17 cellular contexts compared by ENCODE assay signal in genomic region chr22:37782340-37783168, GRCh38. TPM values are rescaled to one million over a fixed set of nuclear protein-coding genes. Genes with fewer than 3 reads are reported as not detected.
DNase-seq lines count a peak whose midpoint lies in the region; ATAC-seq and TF ChIP-seq lines count a peak whose summit lies in the region.
"Had no signal": no experiment of that assay in that cellular context is flagged by ENCODE, and none has a peak within 500 bp of the region (broad histone marks: within the 10 kb centered on the region; RNA-seq: fewer than 3 reads in every experiment).

No MANE protein-coding gene starts in this region.

- no peaks in the 10 kb centered on the region for H3K36me3 ChIP-seq in HEK293 (ENCODE audit: control insufficient read depth in 2 of 2, insufficient read depth in 1 of 2, low read length in 2 of 2)

- no peak overlapping the region for H3K4me3 ChIP-seq in HEK293 (ENCODE audit: low read depth, low read length)
- no peak overlapping the region for H3K4me3 ChIP-seq in fibroblast of villous mesenchyme (ENCODE audit: low read depth, low read length)

- no peaks in the 10 kb centered on the region for H3K9me3 ChIP-seq in HEK293 (ENCODE audit: control insufficient read depth, insufficient read depth, low read depth, low read length)

- H3K4me1 ChIP-seq in HEK293 (ENCODE audit: control insufficient read depth, insufficient read depth, low read length) = no peaks in the 10 kb centered on the region; the same call in 1 of the 2 replicates

- DNase-seq in T1000 (lab: John Stamatoyannopoulos, UW) (peak; percentile 63), fibroblast of villous mesenchyme (ENCODE audit: low read depth) (peak; percentile 74), Ammon's horn (ENCODE audit: low spot score) (no peak)
- DNase-seq: activated naive CD4-positive, alpha-beta T cell treated with anti-CD3 and anti-CD28 coated beads, Interleukin-2, amount 10 ng/mL, durations not matched to agents 7 days and 5 days; caudate nucleus; foreskin melanocyte; NCI-H1417; NCI-H510A treated with DMSO at 0.1 percent for 48 hours; nephron progenitor cell; SHP77 treated with DMSO at 0.1 percent for 48 hours; small intestine had no signal

- CTCF ChIA-PET in HEK293 (lab: Yijun Ruan, JAX) = interaction anchor here (0.6 to 2.0 kb wide), 5 partner anchors 9 to 139 kb away, joined by 3 to 8 read pairs (median 3); no protein-coding TSS in a partner anchor

- TF ChIP-seq CTCF in HEK293 (tag by site-specific recombination; IDR thresholded peaks at IDR 0.05) (no peak), fibroblast of villous mesenchyme (IDR thresholded peaks at IDR 0.05; ENCODE audit: insufficient read depth, low read depth, low read length) (peak; percentile 23)

- H3K27ac ChIP-seq in HEK293 (ENCODE audit: extremely low read depth, low read depth, low read length) = no peak overlapping the region

- POLR2A ChIA-PET in HEK293 (lab: Yijun Ruan, JAX) = interaction anchor here (0.6 to 1.3 kb wide), 3 partner anchors 25 to 152 kb away, joined by 4 read pairs; partner anchors contain the start of genes ANKRD54 and GCAT

- ATAC-seq in GM21390 (IDR thresholded peaks at IDR 0.05; ENCODE audit: unreplicated experiment) (no peak), HG02623 (IDR thresholded peaks at IDR 0.05; ENCODE audit: unreplicated experiment) (no peak), GM21737 (IDR thresholded peaks at IDR 0.05; ENCODE audit: unreplicated experiment) (no peak)

TF ChIP-seq in HEK293, 187 proteins besides CTCF, POLR2A, EP300 and RAD21:
- TF ChIP-seq ZBTB8A (tag by site-specific recombination; IDR thresholded peaks at IDR 0.05) (0 out of 2 replicates have a peak, but pooled peaks have one; percentile 39), ZNF792 (tag by site-specific recombination; IDR thresholded peaks at IDR 0.05) (no peak), ZNF580 (tag by site-specific recombination; IDR thresholded peaks at IDR 0.05) (no peak), ZEB2 (tag by site-specific recombination; IDR thresholded peaks at IDR 0.05) (no peak), GLI4 (tag by site-specific recombination; IDR thresholded peaks at IDR 0.05) (no peak), ZSCAN23 (tag by site-specific recombination; IDR thresholded peaks at IDR 0.05) (no peak), ZNF202 (tag by site-specific recombination; IDR thresholded peaks at IDR 0.05; ENCODE audit: borderline replicate concordance) (no peak), ZNF664 (tag by site-specific recombination; IDR thresholded peaks at IDR 0.05) (peak; percentile 52; the same call in 1 of the 2 replicates), ZBTB17 (tag by site-specific recombination; IDR thresholded peaks at IDR 0.05) (no peak), ZBTB49 (tag by site-specific recombination; IDR thresholded peaks at IDR 0.05; ENCODE audit: low read depth) (no peak)
- TF ChIP-seq, protein P1, sequence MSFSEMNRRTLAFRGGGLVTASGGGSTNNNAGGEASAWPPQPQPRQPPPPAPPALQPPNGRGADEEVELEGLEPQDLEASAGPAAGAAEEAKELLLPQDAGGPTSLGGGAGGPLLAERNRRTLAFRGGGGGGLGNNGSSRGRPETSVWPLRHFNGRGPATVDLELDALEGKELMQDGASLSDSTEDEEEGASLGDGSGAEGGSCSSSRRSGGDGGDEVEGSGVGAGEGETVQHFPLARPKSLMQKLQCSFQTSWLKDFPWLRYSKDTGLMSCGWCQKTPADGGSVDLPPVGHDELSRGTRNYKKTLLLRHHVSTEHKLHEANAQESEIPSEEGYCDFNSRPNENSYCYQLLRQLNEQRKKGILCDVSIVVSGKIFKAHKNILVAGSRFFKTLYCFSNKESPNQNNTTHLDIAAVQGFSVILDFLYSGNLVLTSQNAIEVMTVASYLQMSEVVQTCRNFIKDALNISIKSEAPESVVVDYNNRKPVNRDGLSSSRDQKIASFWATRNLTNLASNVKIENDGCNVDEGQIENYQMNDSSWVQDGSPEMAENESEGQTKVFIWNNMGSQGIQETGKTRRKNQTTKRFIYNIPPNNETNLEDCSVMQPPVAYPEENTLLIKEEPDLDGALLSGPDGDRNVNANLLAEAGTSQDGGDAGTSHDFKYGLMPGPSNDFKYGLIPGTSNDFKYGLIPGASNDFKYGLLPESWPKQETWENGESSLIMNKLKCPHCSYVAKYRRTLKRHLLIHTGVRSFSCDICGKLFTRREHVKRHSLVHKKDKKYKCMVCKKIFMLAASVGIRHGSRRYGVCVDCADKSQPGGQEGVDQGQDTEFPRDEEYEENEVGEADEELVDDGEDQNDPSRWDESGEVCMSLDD (tag by site-specific recombination; IDR thresholded peaks at IDR 0.05) = no peak
- TF ChIP-seq, protein P2, sequence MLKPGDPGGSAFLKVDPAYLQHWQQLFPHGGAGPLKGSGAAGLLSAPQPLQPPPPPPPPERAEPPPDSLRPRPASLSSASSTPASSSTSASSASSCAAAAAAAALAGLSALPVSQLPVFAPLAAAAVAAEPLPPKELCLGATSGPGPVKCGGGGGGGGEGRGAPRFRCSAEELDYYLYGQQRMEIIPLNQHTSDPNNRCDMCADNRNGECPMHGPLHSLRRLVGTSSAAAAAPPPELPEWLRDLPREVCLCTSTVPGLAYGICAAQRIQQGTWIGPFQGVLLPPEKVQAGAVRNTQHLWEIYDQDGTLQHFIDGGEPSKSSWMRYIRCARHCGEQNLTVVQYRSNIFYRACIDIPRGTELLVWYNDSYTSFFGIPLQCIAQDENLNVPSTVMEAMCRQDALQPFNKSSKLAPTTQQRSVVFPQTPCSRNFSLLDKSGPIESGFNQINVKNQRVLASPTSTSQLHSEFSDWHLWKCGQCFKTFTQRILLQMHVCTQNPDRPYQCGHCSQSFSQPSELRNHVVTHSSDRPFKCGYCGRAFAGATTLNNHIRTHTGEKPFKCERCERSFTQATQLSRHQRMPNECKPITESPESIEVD (tag by site-specific recombination; IDR thresholded peaks at IDR 0.05) = no peak

RNA-seq across cellular contexts. Expression of gene GCAT, which starts 25.2 kb away (rescaled TPM):
- total RNA-seq in fibroblast of villous mesenchyme = 20.3 and 31.1 TPM in 2 replicates

RNA-seq across cellular contexts. Expression of gene GALR3, which starts 40.6 kb away (rescaled TPM):
- under 0.01 TPM in 1 of 2 replicates, not detected in the other for total RNA-seq in fibroblast of villous mesenchyme
- total RNA-seq: activated CD8-positive, alpha-beta memory T cell treated with anti-CD3 and anti-CD28 coated beads for 36 hours; temporal lobe had no signal
